23 cellular contexts compared by ENCODE assay signal in the genomic region with DNA sequence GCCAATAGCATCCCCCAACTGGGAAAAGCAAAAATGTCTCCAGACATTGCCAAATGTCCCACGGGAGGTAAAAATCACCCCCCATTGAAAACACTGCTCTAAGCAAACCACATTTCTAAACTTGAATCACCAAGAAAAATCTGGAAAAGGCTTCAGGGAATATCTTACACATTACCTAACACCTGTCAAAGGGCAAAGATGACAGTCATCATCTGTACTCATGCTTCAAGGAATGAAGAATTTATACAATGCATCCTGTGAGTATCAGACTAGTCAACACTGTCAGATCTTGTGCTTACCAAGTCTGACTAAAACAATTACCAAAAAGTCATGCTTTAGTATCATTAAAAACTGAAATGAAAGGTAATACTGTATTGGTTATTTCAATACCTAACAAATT.
DNase-seq lines count a peak whose midpoint lies in the region; ATAC-seq, FAIRE-seq and TF ChIP-seq lines count a peak whose summit lies in the region.
"Had no signal": no experiment of that assay in that cellular context is flagged by ENCODE, and none has a peak within 500 bp of the region (broad histone marks: within the 10 kb centered on the region; RNA-seq: fewer than 3 reads in every experiment).

No MANE protein-coding gene starts in this region.

- H4K20me1 ChIP-seq in endothelial cell of umbilical vein (replicated peaks; ENCODE audit: control insufficient read depth, extremely low read depth, insufficient read depth, low read length), result no peaks in the 10 kb centered on the region
- H4K20me1 ChIP-seq in neural progenitor cell (ENCODE audit: low read depth), result no peaks in the 10 kb centered on the region

- CTCF ChIA-PET in RWPE1 (lab: Yijun Ruan, JAX), result interaction anchor here (0.6 kb wide), 1 partner anchor 138 kb away, joined by 3 read pairs; no protein-coding TSS in a partner anchor
- CTCF ChIA-PET in endothelial cell of umbilical vein (lab: Charles Lee), result interaction anchor here (0.8 to 1.2 kb wide), 4 partner anchors 9 to 669 kb away, joined by 3 to 4 read pairs (median 4); no protein-coding TSS in a partner anchor

- H3K4me3 ChIP-seq in endothelial cell of umbilical vein (replicated peaks in 1 of 3; ENCODE audit: insufficient read depth in 1 of 3, low read depth in 1 of 3, low read length in 3 of 3) (no peak overlapping the region), neural progenitor cell (no peak overlapping the region)

- no peak overlapping the region for H3K9ac ChIP-seq in endothelial cell of umbilical vein (replicated peaks; ENCODE audit: extremely low read depth, insufficient read depth, low read length)
- H3K9ac ChIP-seq in neural progenitor cell, result no peak overlapping the region
- H3K9ac ChIP-seq: KMS-11 had no signal

- no peak for TF ChIP-seq POLR2A in endothelial cell of umbilical vein (IDR thresholded peaks at IDR 0.05; ENCODE audit: low read depth, low read length)

- POLR2A ChIA-PET in RWPE1 (lab: Yijun Ruan, JAX; ENCODE audit: low non-redundant PET), result no interaction called here
- POLR2A ChIA-PET in endothelial cell of umbilical vein (lab: Charles Lee), result no interaction called here

- H3K27ac ChIP-seq in RWPE1 (no peak overlapping the region), endothelial cell of umbilical vein (ENCODE audit: insufficient read depth, low read depth, low read length) (no peak overlapping the region), neural progenitor cell (no peak overlapping the region)
- H3K27ac ChIP-seq: KMS-11 had no signal

- H3F3A ChIP-seq in neural progenitor cell (ENCODE audit: low read depth), result peaks cover 19% of the 10 kb centered on the region

- H3K4me2 ChIP-seq in endothelial cell of umbilical vein (ENCODE audit: insufficient read depth, low read length), result peak overlapping the region; percentile 66
- no peak overlapping the region for H3K4me2 ChIP-seq in neural progenitor cell
- H3K4me2 ChIP-seq: KMS-11 had no signal

- dilution Hi-C loops in endothelial cell of umbilical vein (cut with MboI; ENCODE audit: extremely low pct_ligation_motif_present, low sequenced_read_pairs), result no loop called here

- no peaks in the 10 kb centered on the region for H3K27me3 Mint-ChIP-seq in neural progenitor cell (ENCODE audit: insufficient read depth, low read depth)
- H3K27me3 Mint-ChIP-seq: effector memory CD8-positive, alpha-beta T cell had no signal

- H3K79me2 ChIP-seq in endothelial cell of umbilical vein (ENCODE audit: control insufficient read depth, insufficient read depth, low read length) (no peaks in the 10 kb centered on the region), neural progenitor cell (ENCODE audit: low read depth) (no peaks in the 10 kb centered on the region)

- FAIRE-seq in endothelial cell of umbilical vein (lab: Jason Lieb, UNC), result no peak
- FAIRE-seq: G401.6 had no signal

- peaks cover 7% of the 10 kb centered on the region for H3K36me3 Mint-ChIP-seq in neural progenitor cell
- H3K36me3 Mint-ChIP-seq: CD14-positive monocyte had no signal

- H3K27me3 ChIP-seq in endothelial cell of umbilical vein (ENCODE audit: control insufficient read depth in 2 of 2, insufficient read depth in 2 of 2, low read length in 2 of 2) (no peaks in the 10 kb centered on the region), neural progenitor cell (no peaks in the 10 kb centered on the region)

- no peaks in the 10 kb centered on the region for H3K9me1 ChIP-seq in endothelial cell of umbilical vein (replicated peaks; ENCODE audit: control insufficient read depth, extremely low read depth, insufficient read depth, low read length)

- intact Hi-C loops in endothelial cell of umbilical vein (cut with micrococcal nuclease), result loop anchor here (2.0 to 5.0 kb wide), 4 partner anchors 116 to 668 kb away; no protein-coding TSS in a partner anchor

- peaks cover 8% of the 10 kb centered on the region for H3K9me3 Mint-ChIP-seq in neural progenitor cell
- H3K9me3 Mint-ChIP-seq: CD14-positive monocyte; effector memory CD8-positive, alpha-beta T cell had no signal

- H3K9me3 ChIP-seq in endothelial cell of umbilical vein (replicated peaks; ENCODE audit: control insufficient read depth, insufficient read depth, low read length) (no peaks in the 10 kb centered on the region), neural progenitor cell (ENCODE audit: low read depth) (no peaks in the 10 kb centered on the region)

- peaks cover 11% of the 10 kb centered on the region for H3K4me1 ChIP-seq in endothelial cell of umbilical vein (ENCODE audit: control insufficient read depth, extremely low read depth, insufficient read depth, low read length)
- peaks cover 39% of the 10 kb centered on the region for H3K4me1 ChIP-seq in neural progenitor cell

- BruUV-seq in endothelial cell of umbilical vein (replicated peaks; lab: Mats Ljungman, UMichigan), result no TSS peak

- H3K36me3 ChIP-seq in endothelial cell of umbilical vein (ENCODE audit: control insufficient read depth in 2 of 2, extremely low read depth in 1 of 2, insufficient read depth in 2 of 2, low read length in 2 of 2) (no peaks in the 10 kb centered on the region), neural progenitor cell (no peaks in the 10 kb centered on the region)

- H2AFZ ChIP-seq in endothelial cell of umbilical vein (ENCODE audit: low read depth, low read length) (no peak overlapping the region), neural progenitor cell (replicated peaks) (no peak overlapping the region)

- H3K27ac Mint-ChIP-seq in neural progenitor cell, result no peak overlapping the region
- H3K27ac Mint-ChIP-seq: activated CD8-positive, alpha-beta T cell treated with anti-CD3 and anti-CD28 coated beads, Interleukin-2, amount 10 ng/mL, durations not matched to agents 7 days and 5 days; CD14-positive monocyte; effector memory CD8-positive, alpha-beta T cell had no signal

- H3K4me3 Mint-ChIP-seq in neural progenitor cell, result peak overlapping the region; percentile 21
- H3K4me3 Mint-ChIP-seq: activated CD8-positive, alpha-beta T cell treated with anti-CD3 and anti-CD28 coated beads, Interleukin-2, amount 10 ng/mL, durations not matched to agents 7 days and 5 days; CD14-positive monocyte; effector memory CD8-positive, alpha-beta T cell had no signal

- peak; percentile 20 for DNase-seq in EH (ENCODE audit: low read depth)
- DNase-seq in RWPE1 (ENCODE audit: low spot score), result peak; percentile 21
- DNase-seq in endothelial cell of umbilical vein (ENCODE audit: low read depth, low spot score), result no peak
- DNase-seq in neural progenitor cell (ENCODE audit: low spot score), result no peak
- no peak for DNase-seq in NCI-H524 (lab: John Stamatoyannopoulos, UW)
- no peak for DNase-seq in globus pallidus (ENCODE audit: low spot score)
- DNase-seq in central memory CD4-positive, alpha-beta T cell, result no peak
- DNase-seq: activated CD8-positive, alpha-beta T cell treated with anti-CD3 and anti-CD28 coated beads, Interleukin-2, amount 10 ng/mL, durations not matched to agents 7 days and 5 days; activated naive CD4-positive, alpha-beta T cell; activated T-cell treated with anti-CD3 and anti-CD28 coated beads, Interleukin-2, amount 50 U/mL, for 1 hour; effector memory CD8-positive, alpha-beta T cell; NCI-H1092 treated with DMSO at 0.1 percent for 48 hours; NCI-H2029; NCI-H446; NK-92 treated with Interleukin-12 subunit alpha and Interleukin-12 subunit beta, amount 100 ng/mL, for 24 hours; stimulated activated CD4-positive, alpha-beta T cell treated with anti-CD3 and anti-CD28 coated beads, Interleukin-15, amount 100 ng/mL, for 24 hours; T1000 had no signal

- no peak for ATAC-seq in GM19455 (IDR thresholded peaks at IDR 0.05; ENCODE audit: unreplicated experiment)
- ATAC-seq: activated CD8-positive, alpha-beta T cell treated with anti-CD3 and anti-CD28 coated beads, Interleukin-2, amount 10 ng/mL, durations not matched to agents 7 days and 5 days; effector memory CD8-positive, alpha-beta T cell; Panc1; right cardiac atrium had no signal

- TF ChIP-seq CTCF in RWPE1 (conservative IDR thresholded peaks at IDR 0.05; ENCODE audit: low read depth) (no peak), endothelial cell of umbilical vein (IDR thresholded peaks at IDR 0.05; ENCODE audit: extremely low read depth in 1 of 2, insufficient read depth in 1 of 2, low read depth in 1 of 2, low read length in 2 of 2) (no peak), neural progenitor cell (IDR thresholded peaks at IDR 0.05) (no peak)

- peaks cover 24% of the 10 kb centered on the region for H3K4me1 Mint-ChIP-seq in neural progenitor cell
- H3K4me1 Mint-ChIP-seq: CD14-positive monocyte had no signal

TF ChIP-seq in endothelial cell of umbilical vein, 7 proteins besides CTCF, POLR2A, EP300 and RAD21:
- TF ChIP-seq, protein P1, sequence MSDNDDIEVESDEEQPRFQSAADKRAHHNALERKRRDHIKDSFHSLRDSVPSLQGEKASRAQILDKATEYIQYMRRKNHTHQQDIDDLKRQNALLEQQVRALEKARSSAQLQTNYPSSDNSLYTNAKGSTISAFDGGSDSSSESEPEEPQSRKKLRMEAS (IDR thresholded peaks at IDR 0.05; ENCODE audit: insufficient read depth, insufficient read length), result no peak
- no peak for TF ChIP-seq POLR2AphosphoS5 (IDR thresholded peaks at IDR 0.05; ENCODE audit: insufficient read depth, low read depth, low read length)
- TF ChIP-seq EZH2 (IDR thresholded peaks at IDR 0.05; ENCODE audit: borderline replicate concordance, low read depth, low read length, severe bottlenecking), result no peak
- no peak for TF ChIP-seq JUN (IDR thresholded peaks at IDR 0.05; ENCODE audit: borderline replicate concordance, insufficient read depth, insufficient read length, low read depth)
- TF ChIP-seq GATA2 (IDR thresholded peaks at IDR 0.05; ENCODE audit: insufficient read depth, insufficient read length, low read depth, low read length), result no peak
- TF ChIP-seq MYC (IDR thresholded peaks at IDR 0.05; ENCODE audit: low read depth, low read length), result no peak
- TF ChIP-seq FOS (IDR thresholded peaks at IDR 0.05; ENCODE audit: borderline replicate concordance, insufficient read depth, low read length), result no peak

Comparison
In these comparisons a context has a peak if more than half of its experiments do, and no peak if none do; other contexts are left out.
1. DNase-seq: peak in EH (single experiment) and RWPE1 (single experiment); none in endothelial cell of umbilical vein (single experiment), neural progenitor cell (single experiment), NCI-H524 (0 of 2), globus pallidus (single experiment) and central memory CD4-positive, alpha-beta T cell (single experiment).